ENCODE assay signal across 10 cellular contexts in genomic region chr5:123099514-123100151, GRCh38. TPM values are rescaled to one million over a fixed set of nuclear protein-coding genes. Genes with fewer than 3 reads are reported as not detected.
DNase-seq lines count a peak whose midpoint lies in the region; ATAC-seq, FAIRE-seq and TF ChIP-seq lines count a peak whose summit lies in the region.
"Had no signal": no experiment of that assay in that cellular context is flagged by ENCODE, and none has a peak within 500 bp of the region (broad histone marks: within the 10 kb centered on the region; RNA-seq: fewer than 3 reads in every experiment).

No MANE protein-coding gene starts in this region.

- no peak for ATAC-seq in GM18502 (IDR thresholded peaks at IDR 0.05; ENCODE audit: poor library complexity, unreplicated experiment)
- ATAC-seq: activated CD8-positive, alpha-beta T cell treated with anti-CD3 and anti-CD28 coated beads, Interleukin-2, amount 10 ng/mL, durations not matched to agents 7 days and 5 days had no signal

- no peaks in the 10 kb centered on the region for H3K79me2 ChIP-seq in endothelial cell of umbilical vein (ENCODE audit: control insufficient read depth, insufficient read depth, low read length)

- dilution Hi-C loops in endothelial cell of umbilical vein (cut with MboI; ENCODE audit: extremely low pct_ligation_motif_present, low sequenced_read_pairs), result no loop called here

- H3K9me1 ChIP-seq in endothelial cell of umbilical vein (replicated peaks; ENCODE audit: control insufficient read depth, extremely low read depth, insufficient read depth, low read length), result no peaks in the 10 kb centered on the region

- no TSS peak for BruUV-seq in endothelial cell of umbilical vein (replicated peaks; lab: Mats Ljungman, UMichigan)

- peak; percentile 33 for TF ChIP-seq CTCF in BE2C (IDR thresholded peaks at IDR 0.05; ENCODE audit: low read depth, low read length)
- TF ChIP-seq CTCF in NB4 (IDR thresholded peaks at IDR 0.05; ENCODE audit: low read depth, low read length), result peak; percentile 10
- TF ChIP-seq CTCF in endothelial cell of umbilical vein (IDR thresholded peaks at IDR 0.05; ENCODE audit: extremely low read depth in 1 of 2, insufficient read depth in 1 of 2, low read depth in 1 of 2, low read length in 2 of 2), result peak; percentile 24 to 29

- intact Hi-C loops in endothelial cell of umbilical vein (cut with micrococcal nuclease), result loop anchor here (10.0 kb wide), 2 partner anchors 205 to 395 kb away; no protein-coding TSS in a partner anchor

- TF ChIP-seq POLR2A in NB4 (IDR thresholded peaks at IDR 0.05; ENCODE audit: extremely low read depth, insufficient read length) (no peak), endothelial cell of umbilical vein (IDR thresholded peaks at IDR 0.05; ENCODE audit: low read depth, low read length) (no peak)

- no peaks in the 10 kb centered on the region for H3K9me3 ChIP-seq in BE2C
- H3K9me3 ChIP-seq in endothelial cell of umbilical vein (replicated peaks; ENCODE audit: control insufficient read depth, insufficient read depth, low read length), result no peaks in the 10 kb centered on the region
- H3K9me3 ChIP-seq in muscle layer of duodenum (ENCODE audit: control insufficient read depth in 1 of 2, low read length in 2 of 2), result no peaks in the 10 kb centered on the region

- H3K4me1 ChIP-seq in BE2C (no peaks in the 10 kb centered on the region), endothelial cell of umbilical vein (ENCODE audit: control insufficient read depth, extremely low read depth, insufficient read depth, low read length) (peaks cover 4% of the 10 kb centered on the region), muscle layer of duodenum (ENCODE audit: control insufficient read depth in 1 of 2, insufficient read depth in 2 of 2, low read length in 2 of 2) (peaks cover 0 to 19% of the 10 kb centered on the region in 2 donors)

- CTCF ChIA-PET in endothelial cell of umbilical vein (lab: Charles Lee), result interaction anchor here (1.5 kb wide), 1 partner anchor 583 kb away, joined by 6 read pairs; no protein-coding TSS in a partner anchor

- H3K27ac ChIP-seq in endothelial cell of umbilical vein (ENCODE audit: insufficient read depth, low read depth, low read length) (no peak overlapping the region), muscle layer of duodenum (ENCODE audit: low read length) (no peak overlapping the region)

- peak overlapping the region; percentile 8 for H3K4me2 ChIP-seq in endothelial cell of umbilical vein (ENCODE audit: insufficient read depth, low read length)

- H4K20me1 ChIP-seq in endothelial cell of umbilical vein (replicated peaks; ENCODE audit: control insufficient read depth, extremely low read depth, insufficient read depth, low read length), result no peaks in the 10 kb centered on the region

- peaks cover 89% of the 10 kb centered on the region for H3K27me3 ChIP-seq in BE2C
- peaks cover 49 to 64% of the 10 kb centered on the region in 2 experiments for H3K27me3 ChIP-seq in endothelial cell of umbilical vein (ENCODE audit: control insufficient read depth in 2 of 2, insufficient read depth in 2 of 2, low read length in 2 of 2)
- H3K27me3 ChIP-seq in muscle layer of duodenum (ENCODE audit: low read depth, low read length), result peaks cover 25% of the 10 kb centered on the region

- H3K4me3 ChIP-seq in BE2C (ENCODE audit: low read depth, low read length) (no peak overlapping the region), NB4 (ENCODE audit: low read depth, low read length) (no peak overlapping the region), endothelial cell of umbilical vein (replicated peaks in 1 of 3; ENCODE audit: insufficient read depth in 1 of 3, low read depth in 1 of 3, low read length in 3 of 3) (no peak overlapping the region), muscle layer of duodenum (ENCODE audit: low read depth in 1 of 2, low read length in 2 of 2) (peak overlapping the region; percentile 36 to 40)

- FAIRE-seq in endothelial cell of umbilical vein (lab: Jason Lieb, UNC), result no peak

- H3K9ac ChIP-seq in endothelial cell of umbilical vein (replicated peaks; ENCODE audit: extremely low read depth, insufficient read depth, low read length), result no peak overlapping the region

- no peak overlapping the region for H2AFZ ChIP-seq in endothelial cell of umbilical vein (ENCODE audit: low read depth, low read length)

- H3K36me3 ChIP-seq in BE2C, result no peaks in the 10 kb centered on the region
- H3K36me3 ChIP-seq in endothelial cell of umbilical vein (ENCODE audit: control insufficient read depth in 2 of 2, extremely low read depth in 1 of 2, insufficient read depth in 2 of 2, low read length in 2 of 2), result no peaks in the 10 kb centered on the region
- no peaks in the 10 kb centered on the region for H3K36me3 ChIP-seq in muscle layer of duodenum (ENCODE audit: control insufficient read depth in 1 of 2, insufficient read depth in 2 of 2, low read length in 2 of 2)

- POLR2A ChIA-PET in endothelial cell of umbilical vein (lab: Charles Lee), result no interaction called here

- DNase-seq in BE2C (peak; percentile 48), NB4 (ENCODE audit: low read depth) (peak; percentile 70), endothelial cell of umbilical vein (ENCODE audit: low read depth, low spot score) (no peak), cerebellar cortex (ENCODE audit: low spot score) (no peak), anterior cingulate cortex (lab: John Stamatoyannopoulos, UW) (no peak)
- no peak for DNase-seq in stimulated activated CD8-positive, alpha-beta memory T cell treated with anti-CD3 and anti-CD28 coated beads, Interleukin-4, amount 100 ng/mL, for 48 hours
- DNase-seq: activated CD8-positive, alpha-beta T cell treated with anti-CD3 and anti-CD28 coated beads, Interleukin-2, amount 10 ng/mL, durations not matched to agents 7 days and 5 days; NCI-H2029 had no signal

TF ChIP-seq in endothelial cell of umbilical vein, 7 proteins besides CTCF, POLR2A, EP300 and RAD21:
- TF ChIP-seq POLR2AphosphoS5 (IDR thresholded peaks at IDR 0.05; ENCODE audit: insufficient read depth, low read depth, low read length) (no peak), MYC (IDR thresholded peaks at IDR 0.05; ENCODE audit: low read depth, low read length) (no peak), MAX (IDR thresholded peaks at IDR 0.05; ENCODE audit: insufficient read depth, insufficient read length) (no peak), EZH2 (IDR thresholded peaks at IDR 0.05; ENCODE audit: borderline replicate concordance, low read depth, low read length, severe bottlenecking) (peak; percentile 95), FOS (IDR thresholded peaks at IDR 0.05; ENCODE audit: borderline replicate concordance, insufficient read depth, low read length) (no peak), GATA2 (IDR thresholded peaks at IDR 0.05; ENCODE audit: insufficient read depth, insufficient read length, low read depth, low read length) (no peak), JUN (IDR thresholded peaks at IDR 0.05; ENCODE audit: borderline replicate concordance, insufficient read depth, insufficient read length, low read depth) (no peak)

RNA-seq across cellular contexts. Expression of gene PRDM6, which starts 10.6 kb away (rescaled TPM):
- polyA plus RNA-seq in BE2C (2012; ENCODE audit: insufficient read depth, insufficient read length, low read depth), result not detected
- 0.04 TPM in 1 of 2 replicates, not detected in the other for total RNA-seq in endothelial cell of umbilical vein
- polyA plus RNA-seq in endothelial cell of umbilical vein, result 0.02 and 0.26 TPM in 2 replicates
- polyA plus RNA-seq in endothelial cell of umbilical vein (2011; cell fraction: cytosol; rRNA removed), result 0.04 TPM in 1 of 2 replicates, not detected in the other
- 0.40 and 0.66 TPM in 2 replicates for polyA plus RNA-seq in endothelial cell of umbilical vein (2011; cell fraction: nucleus; rRNA removed)
- not detected in 2 replicates for polyA plus RNA-seq in endothelial cell of umbilical vein (2012)
- polyA minus RNA-seq in endothelial cell of umbilical vein, result not detected in 2 replicates
- 0.20 TPM for polyA minus RNA-seq in endothelial cell of umbilical vein (2011; cell fraction: cytosol; rRNA and poly(A)+ RNA removed)
- polyA minus RNA-seq in endothelial cell of umbilical vein (2011; cell fraction: nucleus; rRNA and poly(A)+ RNA removed), result 0.10 TPM in 1 of 2 replicates, not detected in the other
- total RNA-seq: activated CD8-positive, alpha-beta T cell treated with anti-CD3 and anti-CD28 coated beads, Interleukin-2, amount 10 ng/mL, durations not matched to agents 7 days and 5 days had no signal

Comparison
In these comparisons a context has a peak if more than half of its experiments do, and no peak if none do; other contexts are left out.
1. DNase-seq: peak in BE2C (single experiment) and NB4 (single experiment); none in endothelial cell of umbilical vein (single experiment), stimulated activated CD8-positive, alpha-beta memory T cell treated with anti-CD3 and anti-CD28 coated beads, Interleukin-4, amount 100 ng/mL, for 48 hours (single experiment), cerebellar cortex (single experiment) and anterior cingulate cortex (0 of 58).
2. H3K4me3 ChIP-seq: peak in muscle layer of duodenum (2 of 2); none in BE2C (single experiment), NB4 (single experiment) and endothelial cell of umbilical vein (0 of 3).
3. Peak in every context shown above with its lines, with median percentiles within 50 percentile points of each other: CTCF ChIP-seq.